Comparison of ENCODE assay signal across 17 cellular contexts in the genomic region with DNA sequence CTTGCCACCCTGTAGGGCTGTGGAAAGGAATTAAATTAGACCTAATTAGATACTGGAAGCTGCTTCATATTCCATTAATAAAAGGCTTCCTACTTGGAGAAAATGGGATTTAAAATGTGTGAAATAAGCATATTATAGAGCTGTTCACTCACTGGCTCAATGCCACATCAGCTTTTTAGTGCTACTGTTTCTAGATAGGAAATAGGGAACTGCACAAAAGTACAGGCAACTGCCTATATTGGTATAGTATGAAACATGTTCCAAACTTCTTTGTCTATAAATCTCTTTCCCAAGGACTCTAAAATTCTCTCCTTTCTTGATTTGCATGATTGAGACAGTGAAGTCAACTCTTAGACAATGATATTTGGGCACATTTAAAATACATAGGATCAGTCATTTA.
A peak's percentile ranks its signal among the peaks of the same experiment; 100 is the strongest.
DNase-seq lines count a peak whose midpoint lies in the region; ATAC-seq, FAIRE-seq and TF ChIP-seq lines count a peak whose summit lies in the region.
"Had no signal": no experiment of that assay in that cellular context is flagged by ENCODE, and none has a peak within 500 bp of the region (broad histone marks: within the 10 kb centered on the region; RNA-seq: fewer than 3 reads in every experiment).

No MANE protein-coding gene starts in this region.

- RAD21 ChIA-PET in GM12878 (lab: Charles Lee; ENCODE audit: unreplicated experiment): interaction anchor here (1.1 to 6.3 kb wide), 4 partner anchors 123 to 238 kb away, joined by 3 to 102 read pairs (median 8); no protein-coding TSS in a partner anchor

- TF ChIP-seq EP300 in GM12878 (IDR thresholded peaks at IDR 0.05; ENCODE audit: borderline replicate concordance in 1 of 2, control insufficient read depth in 1 of 2, low read depth in 2 of 2, low read length in 2 of 2): no peak

- TF ChIP-seq POLR2A in GM12878 (IDR thresholded peaks at IDR 0.05; ENCODE audit: low read depth, low read length): no peak

- CTCF ChIA-PET in GM12878 (lab: Yijun Ruan, JAX): interaction anchor here (0.6 to 13.8 kb wide), 22 partner anchors 9 to 360 kb away, joined by 3 to 152 read pairs (median 4); no protein-coding TSS in a partner anchor

- POLR2A ChIA-PET in GM12878 (lab: Charles Lee): no interaction called here

- intact Hi-C loops in GM12878 (cut with micrococcal nuclease; ENCODE audit: unreplicated experiment): loop anchor here (1.0 to 5.0 kb wide), 4 partner anchors 160 to 359 kb away; no protein-coding TSS in a partner anchor
- intact Hi-C loops in activated T-helper 2 cell treated with anti-CD3 and anti-CD28 coated beads, Interferon-gamma antibody, Interleukin-2, Interleukin-4, amounts not matched to agents 10 μg/mL and 5 μg/mL and 100 μg/mL, durations not matched to agents 14 hours and 24 hours and 36 hours (cut with micrococcal nuclease): no loop called here
- intact Hi-C loops in kidney (cut with DNase I): no loop called here

- H3K4me2 ChIP-seq in BLaER1 treated with 17β-estradiol and CSF1 and Interleukin-3, amounts not matched to agents 10 nM and 100 nM: peak overlapping the region; percentile 38 to 76 (median 60); a peak in 21 of 22 replicates
- peak overlapping the region; percentile 81; the same call in 1 of the 2 replicates for H3K4me2 ChIP-seq in GM12878 (ENCODE audit: control insufficient read depth, insufficient read depth)

- H3K36me3 ChIP-seq in BLaER1 treated with 17β-estradiol and CSF1 and Interleukin-3, amounts not matched to agents 10 nM and 100 nM: no peaks in the 10 kb centered on the region
- H3K36me3 ChIP-seq in GM12878 (ENCODE audit: control insufficient read depth in 2 of 2, insufficient read depth in 2 of 2, low read length in 1 of 2) (no peaks in the 10 kb centered on the region), kidney (ENCODE audit: control insufficient read depth in 1 of 2, insufficient read depth in 2 of 2, low read length in 2 of 2) (no peaks in the 10 kb centered on the region)
- H3K36me3 ChIP-seq: sigmoid colon had no signal

- peak overlapping the region; percentile 47 to 65 (median 59); a peak in 18 of 22 replicates for H3K9ac ChIP-seq in BLaER1 treated with 17β-estradiol and CSF1 and Interleukin-3, amounts not matched to agents 10 nM and 100 nM
- no peak overlapping the region for H3K9ac ChIP-seq in GM12878 (ENCODE audit: control insufficient read depth, insufficient read depth, low read length)
- no peak overlapping the region for H3K9ac ChIP-seq in kidney (ENCODE audit: low read length in 2 of 2)

- no peaks in the 10 kb centered on the region for H4K20me1 ChIP-seq in BLaER1 treated with 17β-estradiol and CSF1 and Interleukin-3, amounts not matched to agents 10 nM and 100 nM
- H4K20me1 ChIP-seq in GM12878 (ENCODE audit: control insufficient read depth, insufficient read depth): no peaks in the 10 kb centered on the region

- SMC1A ChIA-PET in GM12878 (lab: Charles Lee; ENCODE audit: uncharacterized antibody, unreplicated experiment): interaction anchor here (0.8 to 5.4 kb wide), 16 partner anchors 10 to 360 kb away, joined by 3 to 73 read pairs (median 5); no protein-coding TSS in a partner anchor

- no peak for TF ChIP-seq CTCF in GM12878 (IDR thresholded peaks at IDR 0.05 in 2 of 3, conservative IDR thresholded peaks at IDR 0.05 in 1 of 3; ENCODE audit: control insufficient read depth in 2 of 3, extremely low read depth in 1 of 3, insufficient read depth in 1 of 3, low read depth in 3 of 3, low read length in 3 of 3)
- no peak for TF ChIP-seq CTCF in kidney (IDR thresholded peaks at IDR 0.05; ENCODE audit: borderline replicate concordance, extremely low read depth, insufficient read depth)

- no peaks in the 10 kb centered on the region for H3K27me3 Mint-ChIP-seq in activated T-helper 2 cell treated with anti-CD3 and anti-CD28 coated beads, Interferon-gamma antibody, Interleukin-2, Interleukin-4, amounts not matched to agents 10 μg/mL and 5 μg/mL and 100 μg/mL, durations not matched to agents 14 hours and 24 hours and 36 hours (ENCODE audit: low read depth)
- H3K27me3 Mint-ChIP-seq: activated T-helper 17 cell treated with anti-CD3 and anti-CD28 coated beads, Interleukin-2, amount 50 U/mL, for 72 hours; naive thymus-derived CD4-positive, alpha-beta T cell; stimulated activated naive CD8-positive, alpha-beta T cell treated with anti-CD3 and anti-CD28 coated beads, Interleukin-15, amount 100 ng/mL, for 72 hours had no signal

- peak overlapping the region; percentile 41 to 56 (median 46); a peak in 18 of 20 replicates for H3K4me3 ChIP-seq in BLaER1 treated with 17β-estradiol and CSF1 and Interleukin-3, amounts not matched to agents 10 nM and 100 nM
- H3K4me3 ChIP-seq in GM12878: peak overlapping the region; percentile 57
- H3K4me3 ChIP-seq in kidney (ENCODE audit: low read length in 2 of 2): peak overlapping the region in 1 of 2 donors; percentile 49

- peaks cover 0 to 18% (median 11%) of the 10 kb centered on the region in 11 experiments; a peak in 10 of 22 replicates for H3K9me3 ChIP-seq in BLaER1 treated with 17β-estradiol and CSF1 and Interleukin-3, amounts not matched to agents 10 nM and 100 nM (replicated peaks in 1 of 11)
- H3K9me3 ChIP-seq in GM12878 (replicated peaks; ENCODE audit: control insufficient read depth, insufficient read depth, low read length) (no peaks in the 10 kb centered on the region), kidney (ENCODE audit: control insufficient read depth in 1 of 2, low read length in 2 of 2) (no peaks in the 10 kb centered on the region)

- no peaks in the 10 kb centered on the region for H3K4me1 Mint-ChIP-seq in activated T-helper 2 cell treated with anti-CD3 and anti-CD28 coated beads, Interferon-gamma antibody, Interleukin-2, Interleukin-4, amounts not matched to agents 10 μg/mL and 5 μg/mL and 100 μg/mL, durations not matched to agents 14 hours and 24 hours and 36 hours (ENCODE audit: low read depth)
- H3K4me1 Mint-ChIP-seq: activated T-helper 17 cell treated with anti-CD3 and anti-CD28 coated beads, Interleukin-2, amount 50 U/mL, for 72 hours; stimulated activated naive CD8-positive, alpha-beta T cell treated with anti-CD3 and anti-CD28 coated beads, Interleukin-15, amount 100 ng/mL, for 72 hours had no signal

- H3K79me2 ChIP-seq in GM12878 (ENCODE audit: control insufficient read depth, insufficient read depth, low read length): no peaks in the 10 kb centered on the region

- in situ Hi-C loops in KBM-7 (cut with MboI; ENCODE audit: low pct_unique_long_range_greater_than_20kb, low sequenced_read_pairs) (no loop called here), GM12878 (cut with MboI) (loop anchor here (10.0 kb wide), 1 partner anchor 57 kb away; no protein-coding TSS in a partner anchor)

- H3K27ac Mint-ChIP-seq in activated T-helper 2 cell treated with anti-CD3 and anti-CD28 coated beads, Interferon-gamma antibody, Interleukin-2, Interleukin-4, amounts not matched to agents 10 μg/mL and 5 μg/mL and 100 μg/mL, durations not matched to agents 14 hours and 24 hours and 36 hours: no peak overlapping the region
- H3K27ac Mint-ChIP-seq: activated T-helper 17 cell treated with anti-CD3 and anti-CD28 coated beads, Interleukin-2, amount 50 U/mL, for 72 hours had no signal

- peaks cover 0 to 11% (median 4%) of the 10 kb centered on the region in 10 experiments; a peak in 7 of 20 replicates for H3K4me1 ChIP-seq in BLaER1 treated with 17β-estradiol and CSF1 and Interleukin-3, amounts not matched to agents 10 nM and 100 nM
- H3K4me1 ChIP-seq in GM12878 (ENCODE audit: control insufficient read depth, insufficient read depth, low read length) (no peaks in the 10 kb centered on the region), kidney (ENCODE audit: control insufficient read depth in 1 of 2, insufficient read depth in 1 of 2, low read depth in 1 of 2, low read length in 2 of 2) (no peaks in the 10 kb centered on the region)
- H3K4me1 ChIP-seq: sigmoid colon had no signal

- BruUV-seq in GM12878 (replicated peaks; lab: Mats Ljungman, UMichigan): no TSS peak

- no peaks in the 10 kb centered on the region for H3K27me3 ChIP-seq in BLaER1 treated with 17β-estradiol and CSF1 and Interleukin-3, amounts not matched to agents 10 nM and 100 nM
- no peaks in the 10 kb centered on the region for H3K27me3 ChIP-seq in GM12878 (replicated peaks in 1 of 2; ENCODE audit: control insufficient read depth in 2 of 2, insufficient read depth in 2 of 2, low read length in 1 of 2)
- H3K27me3 ChIP-seq: sigmoid colon had no signal

- no peaks in the 10 kb centered on the region for H3K36me3 Mint-ChIP-seq in activated T-helper 2 cell treated with anti-CD3 and anti-CD28 coated beads, Interferon-gamma antibody, Interleukin-2, Interleukin-4, amounts not matched to agents 10 μg/mL and 5 μg/mL and 100 μg/mL, durations not matched to agents 14 hours and 24 hours and 36 hours (ENCODE audit: low read depth)
- H3K36me3 Mint-ChIP-seq: brain; naive thymus-derived CD4-positive, alpha-beta T cell had no signal

- ATAC-seq in GM19023 (IDR thresholded peaks at IDR 0.05; ENCODE audit: unreplicated experiment) (peak; percentile 14), GM12878 (peak; percentile 66), GM21528 (IDR thresholded peaks at IDR 0.05; ENCODE audit: low FRiP score, unreplicated experiment) (no peak)
- ATAC-seq: activated T-helper 17 cell treated with anti-CD3 and anti-CD28 coated beads, Interleukin-2, amount 50 U/mL, for 72 hours; left colon; naive thymus-derived CD4-positive, alpha-beta T cell; stimulated activated naive CD8-positive, alpha-beta T cell treated with anti-CD3 and anti-CD28 coated beads, Interleukin-15, amount 100 ng/mL, for 72 hours had no signal

- H3K9me3 Mint-ChIP-seq in activated T-helper 2 cell treated with anti-CD3 and anti-CD28 coated beads, Interferon-gamma antibody, Interleukin-2, Interleukin-4, amounts not matched to agents 10 μg/mL and 5 μg/mL and 100 μg/mL, durations not matched to agents 14 hours and 24 hours and 36 hours: no peaks in the 10 kb centered on the region

- DNase-seq in KBM-7 (peak; percentile 46), GM12878 (ENCODE audit: low read depth, low spot score) (peak; percentile 1), NCI-H510A treated with DMSO at 0.1 percent for 48 hours (lab: John Stamatoyannopoulos, UW) (no peak), kidney (no peak)
- no peak for DNase-seq in activated T-helper 2 cell treated with anti-CD3 and anti-CD28 coated beads, Interferon-gamma antibody, Interleukin-2, Interleukin-4, amounts not matched to agents 10 μg/mL and 5 μg/mL and 100 μg/mL, durations not matched to agents 14 hours and 24 hours and 36 hours (ENCODE audit: low spot score)
- DNase-seq: activated CD4-positive, alpha-beta T cell treated with anti-CD3 and anti-CD28 coated beads for 4 hours; left colon; naive thymus-derived CD4-positive, alpha-beta T cell; NCI-H2029; sigmoid colon; stimulated activated naive CD8-positive, alpha-beta T cell treated with anti-CD3 and anti-CD28 coated beads, Interleukin-15, amount 100 ng/mL, for 72 hours; T-helper 1 cell had no signal

- FAIRE-seq in GM12878 (lab: Jason Lieb, UNC) (no peak), kidney (lab: Jason Lieb, UNC) (no peak)

- H3K27ac ChIP-seq in BLaER1 treated with 17β-estradiol and CSF1 and Interleukin-3, amounts not matched to agents 10 nM and 100 nM: peak overlapping the region; percentile 9 to 63 (median 45); a peak in 15 of 22 replicates
- no peak overlapping the region for H3K27ac ChIP-seq in GM12878 (ENCODE audit: control insufficient read depth, insufficient read depth)
- H3K27ac ChIP-seq in kidney (ENCODE audit: low read depth in 2 of 2, low read length in 2 of 2): no peak overlapping the region
- H3K27ac ChIP-seq: sigmoid colon had no signal

- TF ChIP-seq RAD21 in GM12878 (IDR thresholded peaks at IDR 0.05; ENCODE audit: insufficient read depth, low read depth, low read length): no peak

- peak overlapping the region; percentile 88 for H2AFZ ChIP-seq in GM12878 (ENCODE audit: control insufficient read depth, low read depth, low read length)

- H3K4me3 Mint-ChIP-seq in activated T-helper 2 cell treated with anti-CD3 and anti-CD28 coated beads, Interferon-gamma antibody, Interleukin-2, Interleukin-4, amounts not matched to agents 10 μg/mL and 5 μg/mL and 100 μg/mL, durations not matched to agents 14 hours and 24 hours and 36 hours (ENCODE audit: low read depth): no peak overlapping the region
- H3K4me3 Mint-ChIP-seq: activated T-helper 17 cell treated with anti-CD3 and anti-CD28 coated beads, Interleukin-2, amount 50 U/mL, for 72 hours had no signal

Comparison
In these comparisons a context has a peak if more than half of its experiments do, and no peak if none do; other contexts are left out.
1. H3K27ac ChIP-seq: peak in BLaER1 treated with 17β-estradiol and CSF1 and Interleukin-3, amounts not matched to agents 10 nM and 100 nM (11 of 11); none in GM12878 (single experiment) and kidney (0 of 2).
2. H3K9ac ChIP-seq: peak in BLaER1 treated with 17β-estradiol and CSF1 and Interleukin-3, amounts not matched to agents 10 nM and 100 nM (11 of 11); none in GM12878 (single experiment) and kidney (0 of 2).
3. DNase-seq: peak in KBM-7 (single experiment) and GM12878 (single experiment); none in activated T-helper 2 cell treated with anti-CD3 and anti-CD28 coated beads, Interferon-gamma antibody, Interleukin-2, Interleukin-4, amounts not matched to agents 10 μg/mL and 5 μg/mL and 100 μg/mL, durations not matched to agents 14 hours and 24 hours and 36 hours (single experiment), NCI-H510A treated with DMSO at 0.1 percent for 48 hours (single experiment) and kidney (single experiment).